Comparison of ENCODE assay signal across 1 cellular context in genomic region chr1:158969855-158970254, GRCh38.
TF ChIP-seq lines count a peak whose summit lies in the region.

No MANE protein-coding gene starts in this region.

TF ChIP-seq in K562, 482 proteins besides CTCF, POLR2A, EP300 and RAD21:
- no peak for TF ChIP-seq ZNF140 (CRISPR knock-in tag; IDR thresholded peaks at IDR 0.05)
- peak; percentile 64 for TF ChIP-seq FOSL1 (tag; conservative IDR thresholded peaks at IDR 0.05)
- no peak for TF ChIP-seq KDM2B (CRISPR knock-in tag; IDR thresholded peaks at IDR 0.05)
- no peak for TF ChIP-seq ZBTB33 (CRISPR knock-in tag; IDR thresholded peaks at IDR 0.05)
- no peak for TF ChIP-seq HBP1 (CRISPR knock-in tag; IDR thresholded peaks at IDR 0.05)
- TF ChIP-seq ATF3 (IDR thresholded peaks at IDR 0.05): peak; percentile 39; the same call in 1 of the 2 replicates
- no peak for TF ChIP-seq ATF3 (CRISPR knock-in tag; conservative IDR thresholded peaks at IDR 0.05)
- TF ChIP-seq JUNB (CRISPR knock-in tag; conservative IDR thresholded peaks at IDR 0.05): 0 out of 2 replicates have a peak, but pooled peaks have one; percentile 62
